ENCODE assay signal across 19 cellular contexts in the genomic region with DNA sequence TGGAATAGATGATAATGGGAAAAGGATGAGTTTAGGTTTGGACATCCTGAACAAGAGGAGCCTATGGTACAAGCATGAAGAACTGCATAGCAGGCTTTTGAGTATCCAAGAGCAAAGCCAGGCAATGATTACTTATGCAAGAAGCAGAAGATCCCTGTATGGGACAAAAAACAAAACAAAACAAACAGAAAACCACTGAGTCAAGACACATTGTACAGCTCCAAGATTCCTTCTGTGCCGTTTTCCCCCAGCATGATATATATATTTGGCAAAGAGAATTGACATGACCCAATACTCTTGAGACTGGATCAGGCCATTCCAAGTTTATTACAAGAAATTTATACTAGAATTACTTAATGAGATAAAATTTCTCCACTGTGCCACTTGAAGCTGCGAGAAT.
A peak's percentile ranks its signal among the peaks of the same experiment; 100 is the strongest.
DNase-seq lines count a peak whose midpoint lies in the region; ATAC-seq and TF ChIP-seq lines count a peak whose summit lies in the region.
"Had no signal": no experiment of that assay in that cellular context is flagged by ENCODE, and none has a peak within 500 bp of the region (broad histone marks: within the 10 kb centered on the region; RNA-seq: fewer than 3 reads in every experiment).

No MANE protein-coding gene starts in this region.

- H3K27me3 Mint-ChIP-seq in Caco-2 (ENCODE audit: insufficient read depth, unreplicated experiment) = no peaks in the 10 kb centered on the region
- no peaks in the 10 kb centered on the region for H3K27me3 Mint-ChIP-seq in activated T-helper 2 cell treated with anti-CD3 and anti-CD28 coated beads, Interferon-gamma antibody, Interleukin-2, Interleukin-4, amounts not matched to agents 10 μg/mL and 5 μg/mL and 100 μg/mL, durations not matched to agents 14 hours and 24 hours and 36 hours (ENCODE audit: low read depth)
- H3K27me3 Mint-ChIP-seq: CD4-positive, CD25-positive, alpha-beta regulatory T cell had no signal

- POLR2A ChIA-PET in Caco-2 (lab: Charles Lee) = no interaction called here

- H3K27ac ChIP-seq in subcutaneous abdominal adipose tissue (ENCODE audit: low read depth, low read length) = peak overlapping the region; percentile 74
- H3K27ac ChIP-seq: HL-60 had no signal

- H3K36me3 Mint-ChIP-seq in Caco-2 (ENCODE audit: insufficient read depth, unreplicated experiment) = peaks cover 45% of the 10 kb centered on the region
- H3K36me3 Mint-ChIP-seq in activated T-helper 2 cell treated with anti-CD3 and anti-CD28 coated beads, Interferon-gamma antibody, Interleukin-2, Interleukin-4, amounts not matched to agents 10 μg/mL and 5 μg/mL and 100 μg/mL, durations not matched to agents 14 hours and 24 hours and 36 hours (ENCODE audit: low read depth) = peaks cover 10% of the 10 kb centered on the region

- H3K27me3 ChIP-seq in Caco-2 (replicated peaks; ENCODE audit: control insufficient read depth, insufficient read depth, low read length) (no peaks in the 10 kb centered on the region), subcutaneous abdominal adipose tissue (ENCODE audit: control insufficient read depth in 5 of 5, insufficient read depth in 4 of 5, low read length in 5 of 5) (no peaks in the 10 kb centered on the region)
- H3K27me3 ChIP-seq: BE2C had no signal

- peak overlapping the region; percentile 60 for H3K27ac Mint-ChIP-seq in Caco-2 (ENCODE audit: unreplicated experiment)
- H3K27ac Mint-ChIP-seq in activated T-helper 2 cell treated with anti-CD3 and anti-CD28 coated beads, Interferon-gamma antibody, Interleukin-2, Interleukin-4, amounts not matched to agents 10 μg/mL and 5 μg/mL and 100 μg/mL, durations not matched to agents 14 hours and 24 hours and 36 hours = no peak overlapping the region
- H3K27ac Mint-ChIP-seq: CD4-positive, CD25-positive, alpha-beta regulatory T cell; GM23338 had no signal

- DNase-seq in Caco-2 = no peak
- peak; percentile 41 for DNase-seq in fibroblast of gingiva (ENCODE audit: low read depth)
- DNase-seq in omental fat pad (ENCODE audit: low spot score) = no peak
- DNase-seq in activated T-helper 2 cell treated with anti-CD3 and anti-CD28 coated beads, Interferon-gamma antibody, Interleukin-2, Interleukin-4, amounts not matched to agents 10 μg/mL and 5 μg/mL and 100 μg/mL, durations not matched to agents 14 hours and 24 hours and 36 hours (ENCODE audit: low spot score) = no peak
- DNase-seq in foreskin fibroblast = no peak
- DNase-seq in NCI-H446 treated with DMSO at 0.1 percent for 48 hours (lab: John Stamatoyannopoulos, UW) = no peak
- DNase-seq: ACHN; BE2C; C1 segment of cervical spinal cord; CD4-positive, CD25-positive, alpha-beta regulatory T cell; DMS153; DMS79; GDM1; HCEC 1CT; IMR-90 had no signal

- H3K4me3 ChIP-seq in Caco-2 (ENCODE audit: low read depth, low read length) = no peak overlapping the region
- H3K4me3 ChIP-seq in subcutaneous abdominal adipose tissue (ENCODE audit: low read depth in 1 of 5, low read length in 5 of 5) = no peak overlapping the region
- H3K4me3 ChIP-seq in foreskin fibroblast (ENCODE audit: low read depth in 1 of 2, low read length in 2 of 2) = no peak overlapping the region
- H3K4me3 ChIP-seq: GM23338 had no signal

- H3K9ac ChIP-seq in subcutaneous abdominal adipose tissue (ENCODE audit: low read length in 5 of 5) = no peak overlapping the region

- intact Hi-C loops in Caco-2 (cut with micrococcal nuclease; ENCODE audit: unreplicated experiment) = no loop called here
- intact Hi-C loops in activated T-helper 2 cell treated with anti-CD3 and anti-CD28 coated beads, Interferon-gamma antibody, Interleukin-2, Interleukin-4, amounts not matched to agents 10 μg/mL and 5 μg/mL and 100 μg/mL, durations not matched to agents 14 hours and 24 hours and 36 hours (cut with micrococcal nuclease) = no loop called here

- no TSS peak for BruUV-seq in Caco-2 (replicated peaks; lab: Mats Ljungman, UMichigan)

- ATAC-seq in omental fat pad (ENCODE audit: low FRiP score) (peak; percentile 27), HG03108 (IDR thresholded peaks at IDR 0.05; ENCODE audit: unreplicated experiment) (no peak)
- ATAC-seq: GM23338 had no signal

- H3K36me3 ChIP-seq in Caco-2 (ENCODE audit: control insufficient read depth, insufficient read depth, low read length) (no peaks in the 10 kb centered on the region), subcutaneous abdominal adipose tissue (ENCODE audit: control insufficient read depth in 5 of 5, insufficient read depth in 5 of 5, low read length in 5 of 5) (peaks cover 0 to 18% (median 4%) of the 10 kb centered on the region in 5 donors)

- TF ChIP-seq CTCF in Caco-2 (IDR thresholded peaks at IDR 0.05; ENCODE audit: insufficient read depth in 1 of 2, low read depth in 1 of 2, low read length in 1 of 2, severe bottlenecking in 1 of 2, unreplicated experiment in 1 of 2) = no peak
- TF ChIP-seq CTCF in omental fat pad (IDR thresholded peaks at IDR 0.05) = no peak
- no peak for TF ChIP-seq CTCF in foreskin fibroblast (IDR thresholded peaks at IDR 0.05; ENCODE audit: low read depth, low read length)

- H3K4me1 ChIP-seq in Caco-2 (peaks cover 48% of the 10 kb centered on the region), subcutaneous abdominal adipose tissue (ENCODE audit: control insufficient read depth in 5 of 5, insufficient read depth in 5 of 5, low read length in 5 of 5) (peaks cover 2 to 38% (median 29%) of the 10 kb centered on the region in 5 donors)

- CTCF ChIA-PET in Caco-2 (lab: Charles Lee) = no interaction called here

- no peaks in the 10 kb centered on the region for H3K9me3 ChIP-seq in Caco-2
- H3K9me3 ChIP-seq in subcutaneous abdominal adipose tissue (ENCODE audit: control insufficient read depth in 5 of 5, low read length in 5 of 5) = no peaks in the 10 kb centered on the region
- H3K9me3 ChIP-seq: BE2C had no signal

- peaks cover 8% of the 10 kb centered on the region for H3K9me3 Mint-ChIP-seq in Caco-2 (ENCODE audit: unreplicated experiment)
- H3K9me3 Mint-ChIP-seq in activated T-helper 2 cell treated with anti-CD3 and anti-CD28 coated beads, Interferon-gamma antibody, Interleukin-2, Interleukin-4, amounts not matched to agents 10 μg/mL and 5 μg/mL and 100 μg/mL, durations not matched to agents 14 hours and 24 hours and 36 hours = no peaks in the 10 kb centered on the region
- H3K9me3 Mint-ChIP-seq: CD4-positive, CD25-positive, alpha-beta regulatory T cell; GM23338 had no signal

- H3K4me1 Mint-ChIP-seq in Caco-2 (ENCODE audit: low read depth, unreplicated experiment) = peaks cover 31% of the 10 kb centered on the region
- no peaks in the 10 kb centered on the region for H3K4me1 Mint-ChIP-seq in activated T-helper 2 cell treated with anti-CD3 and anti-CD28 coated beads, Interferon-gamma antibody, Interleukin-2, Interleukin-4, amounts not matched to agents 10 μg/mL and 5 μg/mL and 100 μg/mL, durations not matched to agents 14 hours and 24 hours and 36 hours (ENCODE audit: low read depth)

- H3K4me3 Mint-ChIP-seq in Caco-2 (ENCODE audit: unreplicated experiment) = no peak overlapping the region
- no peak overlapping the region for H3K4me3 Mint-ChIP-seq in activated T-helper 2 cell treated with anti-CD3 and anti-CD28 coated beads, Interferon-gamma antibody, Interleukin-2, Interleukin-4, amounts not matched to agents 10 μg/mL and 5 μg/mL and 100 μg/mL, durations not matched to agents 14 hours and 24 hours and 36 hours (ENCODE audit: low read depth)
- H3K4me3 Mint-ChIP-seq: CD4-positive, CD25-positive, alpha-beta regulatory T cell; GM23338 had no signal
